ENCODE assay signal across 11 cellular contexts in the genomic region with DNA sequence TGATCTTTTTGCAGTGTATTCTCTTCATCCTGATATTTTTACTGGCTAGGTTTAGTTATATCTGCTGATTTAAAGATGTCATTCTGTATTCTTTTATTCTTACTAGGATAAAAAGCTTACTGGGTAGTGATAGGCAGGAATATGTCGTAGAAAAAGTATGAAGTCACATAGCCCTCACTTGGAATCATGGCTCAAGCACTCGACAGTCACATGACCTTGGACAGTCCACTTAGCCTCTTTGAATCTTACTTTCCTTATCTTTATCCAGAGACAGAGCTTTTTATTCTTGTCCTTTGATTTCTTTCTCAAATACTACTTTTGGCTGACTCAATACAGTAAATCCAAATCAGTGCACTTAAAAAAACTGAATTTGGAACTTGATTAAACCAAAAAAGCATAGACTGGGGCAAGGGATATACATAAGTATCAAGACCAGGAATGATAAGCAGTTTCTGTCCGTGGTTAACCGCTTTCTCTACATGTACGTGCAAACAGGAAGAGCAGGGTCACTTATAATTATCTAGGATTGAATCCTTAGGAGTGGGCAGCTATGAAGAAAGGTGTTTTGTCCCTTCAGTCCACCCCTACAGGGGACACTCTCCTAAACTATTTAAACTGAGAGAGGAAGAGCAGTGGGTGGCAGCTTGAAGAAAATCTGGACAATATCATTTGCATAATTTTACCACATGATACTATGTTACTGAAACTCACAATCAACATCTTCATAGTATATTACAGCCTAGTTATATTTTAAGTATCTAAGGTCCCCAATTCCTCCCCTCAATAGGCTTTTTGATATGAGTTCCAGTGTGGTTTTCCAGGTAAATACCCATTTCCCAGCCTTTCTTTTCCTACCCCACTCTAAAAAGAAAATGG. TPM values are rescaled to one million over a fixed set of nuclear protein-coding genes. Genes with fewer than 3 reads are reported as not detected.
DNase-seq lines count a peak whose midpoint lies in the region; ATAC-seq and TF ChIP-seq lines count a peak whose summit lies in the region.
"Had no signal": no experiment of that assay in that cellular context is flagged by ENCODE, and none has a peak within 500 bp of the region (broad histone marks: within the 10 kb centered on the region; RNA-seq: fewer than 3 reads in every experiment).

No MANE protein-coding gene starts in this region.

- H3K79me2 ChIP-seq in SK-N-SH (ENCODE audit: insufficient read depth), result no peaks in the 10 kb centered on the region

- H3K9ac ChIP-seq in SK-N-SH, result no peak overlapping the region

- 37% methylated on average over 5 of the region's 5 CpGs for WGBS in SK-N-SH (ENCODE audit: low lambda C conversion rate)

- H2AFZ ChIP-seq in SK-N-SH (ENCODE audit: low read depth), result peak overlapping the region; percentile 54; the same call in 1 of the 2 replicates

- no peaks in the 10 kb centered on the region for H3K27me3 ChIP-seq in SK-N-SH (ENCODE audit: insufficient read depth)

- POLR2A ChIA-PET in SK-N-SH (lab: Yijun Ruan, JAX), result no interaction called here
- POLR2A ChIA-PET in RWPE1 (lab: Yijun Ruan, JAX; ENCODE audit: low non-redundant PET), result no interaction called here

- TF ChIP-seq RAD21 in SK-N-SH (IDR thresholded peaks at IDR 0.05; ENCODE audit: low read length), result no peak

- no peak overlapping the region for H3K4me3 ChIP-seq in SK-N-SH (ENCODE audit: low read depth in 2 of 2, low read length in 1 of 2)

- DNase-seq in EH (ENCODE audit: low read depth), result peak; percentile 9
- no peak for DNase-seq in SK-N-SH
- DNase-seq in RWPE1 (ENCODE audit: low spot score), result no peak
- DNase-seq in NCI-H1436 treated with DMSO at 0.1 percent for 48 hours (lab: John Stamatoyannopoulos, UW), result no peak
- no peak for DNase-seq in pons (ENCODE audit: low spot score)
- DNase-seq: activated CD4-positive, CD25-positive, alpha-beta regulatory T cell treated with anti-CD3 and anti-CD28 coated beads, Interleukin-2, amount 50 U/mL, for 72 hours; islet precursor cell; T-cell had no signal

- no peaks in the 10 kb centered on the region for H4K20me1 ChIP-seq in SK-N-SH (ENCODE audit: insufficient read depth)

- peaks cover under 1% of the 10 kb centered on the region for H3F3A ChIP-seq in SK-N-SH (replicated peaks; ENCODE audit: insufficient read depth)

- no peak for TF ChIP-seq CTCF in SK-N-SH (IDR thresholded peaks at IDR 0.05)
- no peak for TF ChIP-seq CTCF in RWPE1 (conservative IDR thresholded peaks at IDR 0.05; ENCODE audit: low read depth)

- H3K4me2 ChIP-seq in SK-N-SH, result no peak overlapping the region

- no peak for TF ChIP-seq EP300 in SK-N-SH (IDR thresholded peaks at IDR 0.05; ENCODE audit: borderline replicate concordance in 1 of 2, low read depth in 1 of 2, low read length in 1 of 2)

- ATAC-seq in GM21390 (IDR thresholded peaks at IDR 0.05; ENCODE audit: unreplicated experiment) (peak; percentile 73), HG03139 (IDR thresholded peaks at IDR 0.05; ENCODE audit: unreplicated experiment) (peak; percentile 72), HG02763 (IDR thresholded peaks at IDR 0.05; ENCODE audit: unreplicated experiment) (no peak)
- ATAC-seq: T-cell had no signal

- H3K9me3 ChIP-seq in SK-N-SH, result no peaks in the 10 kb centered on the region

- H3K27ac ChIP-seq in SK-N-SH (ENCODE audit: low read depth in 2 of 2, low read length in 1 of 2), result no peak overlapping the region
- H3K27ac ChIP-seq in RWPE1, result no peak overlapping the region

- H3K9me2 ChIP-seq in SK-N-SH, result no peaks in the 10 kb centered on the region

- H3K36me3 ChIP-seq in SK-N-SH (replicated peaks in 1 of 2; ENCODE audit: control insufficient read depth in 1 of 2, insufficient read depth in 2 of 2, low read length in 1 of 2), result no peaks in the 10 kb centered on the region

- CTCF ChIA-PET in SK-N-SH (lab: Yijun Ruan, JAX), result interaction anchor here (0.6 kb wide), 1 partner anchor 82 kb away, joined by 3 read pairs; no protein-coding TSS in a partner anchor
- CTCF ChIA-PET in RWPE1 (lab: Yijun Ruan, JAX), result no interaction called here

- no peaks in the 10 kb centered on the region for H3K4me1 ChIP-seq in SK-N-SH (ENCODE audit: control insufficient read depth in 1 of 2, insufficient read depth in 2 of 2, low read depth in 1 of 2, low read length in 1 of 2)

TF ChIP-seq in SK-N-SH, 30 proteins besides CTCF, POLR2A, EP300 and RAD21:
- TF ChIP-seq, protein P1, sequence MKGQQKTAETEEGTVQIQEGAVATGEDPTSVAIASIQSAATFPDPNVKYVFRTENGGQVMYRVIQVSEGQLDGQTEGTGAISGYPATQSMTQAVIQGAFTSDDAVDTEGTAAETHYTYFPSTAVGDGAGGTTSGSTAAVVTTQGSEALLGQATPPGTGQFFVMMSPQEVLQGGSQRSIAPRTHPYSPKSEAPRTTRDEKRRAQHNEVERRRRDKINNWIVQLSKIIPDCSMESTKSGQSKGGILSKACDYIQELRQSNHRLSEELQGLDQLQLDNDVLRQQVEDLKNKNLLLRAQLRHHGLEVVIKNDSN (IDR thresholded peaks at IDR 0.05; ENCODE audit: borderline replicate concordance, low read depth), result peak; percentile 62; the same call in 1 of the 2 replicates
- TF ChIP-seq SMC3 (IDR thresholded peaks at IDR 0.05; ENCODE audit: low read depth, low read length) (no peak), MEF2A (IDR thresholded peaks at IDR 0.05; ENCODE audit: borderline replicate concordance, low read depth) (no peak), GABPA (IDR thresholded peaks at IDR 0.05; ENCODE audit: low read depth) (no peak)
- TF ChIP-seq, protein P2, sequence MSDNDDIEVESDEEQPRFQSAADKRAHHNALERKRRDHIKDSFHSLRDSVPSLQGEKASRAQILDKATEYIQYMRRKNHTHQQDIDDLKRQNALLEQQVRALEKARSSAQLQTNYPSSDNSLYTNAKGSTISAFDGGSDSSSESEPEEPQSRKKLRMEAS (IDR thresholded peaks at IDR 0.05; ENCODE audit: low read depth), result no peak
- TF ChIP-seq, protein P3, sequence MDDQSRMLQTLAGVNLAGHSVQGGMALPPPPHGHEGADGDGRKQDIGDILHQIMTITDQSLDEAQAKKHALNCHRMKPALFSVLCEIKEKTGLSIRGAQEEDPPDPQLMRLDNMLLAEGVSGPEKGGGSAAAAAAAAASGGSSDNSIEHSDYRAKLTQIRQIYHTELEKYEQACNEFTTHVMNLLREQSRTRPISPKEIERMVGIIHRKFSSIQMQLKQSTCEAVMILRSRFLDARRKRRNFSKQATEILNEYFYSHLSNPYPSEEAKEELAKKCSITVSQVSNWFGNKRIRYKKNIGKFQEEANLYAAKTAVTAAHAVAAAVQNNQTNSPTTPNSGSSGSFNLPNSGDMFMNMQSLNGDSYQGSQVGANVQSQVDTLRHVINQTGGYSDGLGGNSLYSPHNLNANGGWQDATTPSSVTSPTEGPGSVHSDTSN (IDR thresholded peaks at IDR 0.05), result no peak

RNA-seq across cellular contexts. Expression of a gene that starts 8.0 kb away (rescaled TPM):
- 0.13 and 0.36 TPM in 2 replicates for polyA plus RNA-seq in SK-N-SH (2012; rRNA removed)
- polyA plus RNA-seq in SK-N-SH (2012; cell fraction: cytosol; rRNA removed), result 0.29 and 0.36 TPM in 2 replicates
- 0.25 and 0.27 TPM in 2 replicates for polyA plus RNA-seq in SK-N-SH (2012; cell fraction: nucleus; rRNA removed)
